22 cellular contexts compared by ENCODE assay signal in the genomic region with DNA sequence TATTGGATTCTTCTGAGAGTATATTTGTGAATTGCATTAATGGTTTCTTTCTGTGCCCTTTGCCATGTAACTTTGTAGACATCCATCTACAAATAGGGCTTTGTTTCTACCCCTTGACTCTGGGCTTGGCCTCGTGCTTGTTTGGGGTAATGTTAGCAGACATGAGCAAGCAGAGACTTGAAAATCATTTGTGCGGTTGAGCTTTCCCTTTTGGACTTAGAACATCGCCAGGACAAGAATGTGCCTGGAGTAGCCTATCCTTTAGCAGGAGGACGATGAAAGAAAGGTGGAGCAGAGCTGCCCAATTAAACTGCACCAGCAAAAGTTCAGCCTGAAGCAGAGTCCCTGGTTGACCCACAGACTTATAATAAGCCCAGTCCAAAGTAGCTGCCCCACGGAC.
DNase-seq lines count a peak whose midpoint lies in the region; FAIRE-seq and TF ChIP-seq lines count a peak whose summit lies in the region.
"Had no signal": no experiment of that assay in that cellular context is flagged by ENCODE, and none has a peak within 500 bp of the region (broad histone marks: within the 10 kb centered on the region; RNA-seq: fewer than 3 reads in every experiment).

No MANE protein-coding gene starts in this region.

- TF ChIP-seq CTCF in chondrocyte (IDR thresholded peaks at IDR 0.05) (no peak), keratinocyte (optimal IDR thresholded peaks at IDR 0.05 in 1 of 3, IDR thresholded peaks at IDR 0.05 in 1 of 3, conservative IDR thresholded peaks at IDR 0.05 in 1 of 3; ENCODE audit: extremely low read depth in 1 of 3, insufficient read depth in 2 of 3, low read length in 3 of 3) (no peak)

- no peak overlapping the region for H3K4me2 ChIP-seq in keratinocyte (ENCODE audit: control insufficient read depth, extremely low read depth, insufficient read depth, low read depth, low read length)
- H3K4me2 ChIP-seq: A549, BLaER1 had no signal

- H3K27me3 Mint-ChIP-seq in chondrocyte (ENCODE audit: low read depth): no peaks in the 10 kb centered on the region
- H3K27me3 Mint-ChIP-seq: IgD-negative memory B cell had no signal

- peaks cover 11% of the 10 kb centered on the region for H3K4me1 ChIP-seq in keratinocyte (ENCODE audit: control insufficient read depth, extremely low read depth, insufficient read depth, low read length)
- H3K4me1 ChIP-seq: BLaER1 had no signal

- H3K36me3 Mint-ChIP-seq in chondrocyte (ENCODE audit: low read depth): no peaks in the 10 kb centered on the region
- H3K36me3 Mint-ChIP-seq: CD14-positive monocyte; CD4-positive, alpha-beta memory T cell; IgD-negative memory B cell had no signal

- H3K27ac Mint-ChIP-seq in chondrocyte (ENCODE audit: unreplicated experiment): peak overlapping the region; percentile 15
- H3K27ac Mint-ChIP-seq: CD14-positive monocyte; CD4-positive, alpha-beta memory T cell; HFFc6; IgD-negative memory B cell had no signal

- H2AFZ ChIP-seq in keratinocyte (ENCODE audit: control insufficient read depth, low read length): no peak overlapping the region

- no peaks in the 10 kb centered on the region for H3K27me3 ChIP-seq in keratinocyte (ENCODE audit: control insufficient read depth, extremely low read depth, insufficient read depth, low read length)
- H3K27me3 ChIP-seq: BLaER1 had no signal

- DNase-seq in NCI-H748 (lab: John Stamatoyannopoulos, UW; ENCODE audit: unreplicated experiment): peak; percentile 22
- DNase-seq in NCI-H748 treated with DMSO at 0.1 percent for 48 hours (lab: John Stamatoyannopoulos, UW): no peak
- DNase-seq in chondrocyte (ENCODE audit: low spot score): no peak
- peak; percentile 32 for DNase-seq in keratinocyte (ENCODE audit: low read depth, low spot score)
- DNase-seq in head of caudate nucleus: no peak
- DNase-seq in Ammon's horn (ENCODE audit: low spot score): no peak
- DNase-seq in epidermal melanocyte (ENCODE audit: insufficient read length, low spot score): no peak
- DNase-seq: AML-193; CD4-positive, alpha-beta memory T cell; DMS153; DND-41; EL; GOT3; H7; HFFc6 had no signal

- H3K79me2 ChIP-seq in keratinocyte (ENCODE audit: control insufficient read depth, insufficient read depth, low read length): no peaks in the 10 kb centered on the region

- no peaks in the 10 kb centered on the region for H3K9me1 ChIP-seq in keratinocyte (ENCODE audit: control insufficient read depth, extremely low read depth, insufficient read depth, low read length)

- no peak overlapping the region for H3K27ac ChIP-seq in keratinocyte (ENCODE audit: control insufficient read depth, insufficient read depth, low read length)
- H3K27ac ChIP-seq: 22Rv1, A549, BLaER1 had no signal

- no peaks in the 10 kb centered on the region for H3K36me3 ChIP-seq in keratinocyte (ENCODE audit: control insufficient read depth in 2 of 2, extremely low read depth in 1 of 2, insufficient read depth in 2 of 2, low read length in 2 of 2)
- H3K36me3 ChIP-seq: BLaER1 had no signal

- intact Hi-C loops in head of caudate nucleus (cut with DNase I): no loop called here

- no peak overlapping the region for H3K4me3 Mint-ChIP-seq in chondrocyte (ENCODE audit: unreplicated experiment)
- H3K4me3 Mint-ChIP-seq: CD14-positive monocyte; CD4-positive, alpha-beta memory T cell; HFFc6; IgD-negative memory B cell had no signal

- peak; percentile 77 for FAIRE-seq in keratinocyte (lab: Jason Lieb, UNC)
- FAIRE-seq: A549, GM12878, HTR-8/SVneo had no signal

- no peaks in the 10 kb centered on the region for H3K9me3 ChIP-seq in keratinocyte (ENCODE audit: control insufficient read depth, low read depth, low read length)
- H3K9me3 ChIP-seq: A549, BLaER1 had no signal

- no peaks in the 10 kb centered on the region for H4K20me1 ChIP-seq in keratinocyte (ENCODE audit: control insufficient read depth, extremely low read depth, insufficient read depth, low read length)
- H4K20me1 ChIP-seq: BLaER1 had no signal

- H3K4me1 Mint-ChIP-seq in chondrocyte (ENCODE audit: low read depth): peaks cover 4% of the 10 kb centered on the region
- H3K4me1 Mint-ChIP-seq: CD14-positive monocyte; CD4-positive, alpha-beta memory T cell had no signal

- no peak overlapping the region for H3K9ac ChIP-seq in keratinocyte (ENCODE audit: control insufficient read depth, extremely low read depth, insufficient read depth, low read length)
- H3K9ac ChIP-seq: BLaER1 had no signal

- H3K9me3 Mint-ChIP-seq in chondrocyte (ENCODE audit: low read depth): peaks cover 5% of the 10 kb centered on the region
- H3K9me3 Mint-ChIP-seq: HFFc6 had no signal

- dilution Hi-C loops in keratinocyte (cut with MboI; ENCODE audit: extremely low pct_ligation_motif_present, low sequenced_read_pairs): no loop called here

- H3K4me3 ChIP-seq in keratinocyte (ENCODE audit: control insufficient read depth in 2 of 3, extremely low read depth in 1 of 3, insufficient read depth in 2 of 3, low read depth in 1 of 3, low read length in 3 of 3): no peak overlapping the region
- H3K4me3 ChIP-seq: A549, BLaER1, GM12878 had no signal

Comparison
In these comparisons a context has a peak if more than half of its experiments do, and no peak if none do; other contexts are left out.
1. DNase-seq: peak in NCI-H748 (single experiment) and keratinocyte (single experiment); none in NCI-H748 treated with DMSO at 0.1 percent for 48 hours (single experiment), chondrocyte (single experiment), head of caudate nucleus (0 of 42), Ammon's horn (single experiment) and epidermal melanocyte (single experiment).